ENCODE assay signal across 10 cellular contexts in genomic region chr11:12410006-12410728, GRCh38. TPM values are rescaled to one million over a fixed set of nuclear protein-coding genes. Genes with fewer than 3 reads are reported as not detected.
DNase-seq lines count a peak whose midpoint lies in the region; ATAC-seq and TF ChIP-seq lines count a peak whose summit lies in the region.
"Had no signal": no experiment of that assay in that cellular context is flagged by ENCODE, and none has a peak within 500 bp of the region (broad histone marks: within the 10 kb centered on the region; RNA-seq: fewer than 3 reads in every experiment).

No MANE protein-coding gene starts in this region.

- peak; percentile 34 for ATAC-seq in left colon

- POLR2A ChIA-PET in HEK293T (lab: Yijun Ruan, JAX), result no interaction called here

- H3K4me1 Mint-ChIP-seq in brain, result peaks cover 50% of the 10 kb centered on the region

- CTCF ChIA-PET in HEK293T (lab: Yijun Ruan, JAX), result no interaction called here

- H3K27ac Mint-ChIP-seq in brain, result peak overlapping the region; percentile 2 to 51 (median 31)

- peak overlapping the region in 1 of 2 donors; percentile 12 for H3K4me3 ChIP-seq in uterus

- H3K27ac ChIP-seq in uterus, result peak overlapping the region; percentile 89 to 94

- H3K4me1 ChIP-seq in uterus, result peaks cover 7 to 22% of the 10 kb centered on the region in 2 donors

- DNase-seq in SIG-M5 treated with dmso at 0.1 percent for 504 hours (lab: John Stamatoyannopoulos, UW; ENCODE audit: unreplicated experiment) (peak; percentile 5), SIG-M5 (lab: John Stamatoyannopoulos, UW) (no peak), left colon (peak in 1 of 2 donors; percentile 50), uterus (peak; percentile 52 to 71), HEK293T (ENCODE audit: extremely low spot score) (no peak), activated T-cell treated with anti-CD3 and anti-CD28 coated beads for 4 hours (no peak), Kasumi-1 (lab: John Stamatoyannopoulos, UW) (no peak)
- DNase-seq: KG1, nucleus accumbens had no signal

- H3K36me3 ChIP-seq in uterus, result no peaks in the 10 kb centered on the region

- peak; percentile 11 to 35 for TF ChIP-seq CTCF in brain (conservative IDR thresholded peaks at IDR 0.05)
- no peak for TF ChIP-seq CTCF in uterus (IDR thresholded peaks at IDR 0.05)

- intact Hi-C loops in left colon (cut with DNase I, micrococcal nuclease), result loop anchor here in 1 of 2 donors (5.0 kb wide), 1 partner anchor 482 kb away; no protein-coding TSS in a partner anchor
- intact Hi-C loops in uterus (cut with DNase I; ENCODE audit: low total_unique reads), result no loop called here

- H3K4me3 Mint-ChIP-seq in brain, result peak overlapping the region in 1 of 5 experiments; percentile 18

- no peaks in the 10 kb centered on the region for H3K9me3 ChIP-seq in uterus

- peak; percentile 19 to 29 for TF ChIP-seq POLR2A in uterus (IDR thresholded peaks at IDR 0.05)

- H3K27me3 Mint-ChIP-seq in brain, result no peaks in the 10 kb centered on the region

- H3K9me3 Mint-ChIP-seq in brain, result peaks cover 0 to 7% (median 3%) of the 10 kb centered on the region in 5 experiments

- H3K36me3 Mint-ChIP-seq in brain, result peaks cover 4% of the 10 kb centered on the region

- H3K27me3 ChIP-seq in uterus, result no peaks in the 10 kb centered on the region

TF ChIP-seq in HEK293T, 16 proteins besides CTCF, POLR2A, EP300 and RAD21:
- TF ChIP-seq SUZ12 (IDR thresholded peaks at IDR 0.05), result no peak
TF ChIP-seq in HEK293T: peak in this region for 0.

RNA-seq across cellular contexts. Expression of gene PARVA, which starts 32.8 kb away (rescaled TPM):
- polyA plus RNA-seq in brain (ENCODE audit: insufficient read depth, low read depth, low replicate concordance), result 20.0 TPM
- total RNA-seq in left colon, result 10 to 100 TPM; 55.3 to 70.4 TPM
- total RNA-seq in uterus, result 100 to 1,000 TPM in 1 of 4 donors, 10 to 100 TPM in 3; 52.9 to 188 (median 66.5) TPM

Comparison
In these comparisons a context has a peak if more than half of its experiments do, and no peak if none do; other contexts are left out.
1. DNase-seq: peak in SIG-M5 treated with dmso at 0.1 percent for 504 hours (single experiment) and uterus (2 of 2); none in SIG-M5 (single experiment), HEK293T (single experiment), activated T-cell treated with anti-CD3 and anti-CD28 coated beads for 4 hours (single experiment) and Kasumi-1 (0 of 2).
2. CTCF ChIP-seq: peak in brain (2 of 2); none in uterus (0 of 4).